In the genomic region with DNA sequence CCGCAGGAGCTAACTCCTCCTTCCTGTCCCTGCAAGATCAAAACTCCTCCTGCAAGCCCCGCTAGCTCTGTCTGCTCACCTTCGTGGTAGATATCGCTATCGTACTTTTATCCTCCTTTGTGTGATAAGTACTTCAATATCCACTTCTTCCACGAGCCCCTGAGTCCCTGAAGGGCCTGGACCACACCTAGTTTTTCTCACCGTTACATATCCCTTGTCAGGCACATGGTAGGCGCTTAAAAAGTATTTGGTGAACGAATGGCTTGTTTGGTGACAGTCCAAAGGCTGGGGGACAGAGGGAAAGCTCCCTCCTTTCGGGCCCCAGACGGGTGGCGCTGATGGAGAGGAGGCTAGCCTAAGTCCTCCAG, we compare ENCODE assay signal across 11 cellular contexts. TPM values are rescaled to one million over a fixed set of nuclear protein-coding genes. Genes with fewer than 3 reads are reported as not detected.
DNase-seq lines count a peak whose midpoint lies in the region; ATAC-seq and TF ChIP-seq lines count a peak whose summit lies in the region.
"Not testable (repeated sequence)": the region's sequence is repeated elsewhere in the genome, so short reads cannot be mapped to it uniquely, and the experiment has no call there.
"Had no signal": no experiment of that assay in that cellular context is flagged by ENCODE, and none has a peak within 500 bp of the region (broad histone marks: within the 10 kb centered on the region; RNA-seq: fewer than 3 reads in every experiment).

No MANE protein-coding gene starts in this region.

- H3K4me3 ChIP-seq in ACC112 (ENCODE audit: low read depth, low read length) (peak overlapping the region; percentile 55), HCT116 (replicated peaks in 1 of 2; ENCODE audit: low read depth in 1 of 2, low read length in 2 of 2) (peak overlapping the region; percentile 52 to 58), SK-N-MC (peak overlapping the region; percentile 64), endodermal cell (ENCODE audit: low read length) (peak overlapping the region; percentile 77), iPS-15b (ENCODE audit: low read depth, low read length) (peak overlapping the region; percentile 81), muscle layer of duodenum (ENCODE audit: low read depth in 1 of 2, low read length in 2 of 2) (peak overlapping the region; percentile 45 to 70), skin epidermis (peak overlapping the region; percentile 41 to 76 (median 62))

- H3K36me3 ChIP-seq in ACC112 (ENCODE audit: insufficient read depth, low read length); HCT116 (ENCODE audit: control insufficient read depth in 1 of 2, insufficient read depth in 2 of 2, low read length in 2 of 2); SK-N-MC (ENCODE audit: insufficient read depth, low read length); endodermal cell (ENCODE audit: control insufficient read depth, insufficient read depth, low read length); iPS-15b (ENCODE audit: control insufficient read depth, insufficient read depth, low read length); muscle layer of duodenum (ENCODE audit: control insufficient read depth in 1 of 2, insufficient read depth in 2 of 2, low read length in 2 of 2): not testable (repeated sequence)

- H3K9ac ChIP-seq in HCT116 (ENCODE audit: low read length) (peak overlapping the region; percentile 66), endodermal cell (ENCODE audit: extremely low read depth, low read length, poor library complexity, severe bottlenecking) (peak overlapping the region; percentile 51), iPS-15b (ENCODE audit: low read depth, low read length) (peak overlapping the region; percentile 81)
- not testable (repeated sequence) for H3K9ac ChIP-seq in SK-N-MC (ENCODE audit: insufficient read length)

- CTCF ChIA-PET in HCT116 (lab: Charles Lee), result not testable (repeated sequence)

- H3K79me2 ChIP-seq in ACC112 (ENCODE audit: control insufficient read depth, insufficient read depth, low read length, unreplicated experiment); HCT116 (ENCODE audit: insufficient read depth, low read length): not testable (repeated sequence)

- H3K9me3 Mint-ChIP-seq in activated naive CD8-positive, alpha-beta T cell treated with anti-CD3 and anti-CD28 coated beads, Interleukin-2, amount 10 ng/mL, durations not matched to agents 7 days and 5 days, result not testable (repeated sequence)
- peaks cover 49% of the 10 kb centered on the region for H3K9me3 Mint-ChIP-seq in endodermal cell

- TF ChIP-seq CTCF in HCT116 (IDR thresholded peaks at IDR 0.05 in 2 of 3, conservative IDR thresholded peaks at IDR 0.05 in 1 of 3; ENCODE audit: borderline replicate concordance in 1 of 3, insufficient read depth in 1 of 3, low read depth in 2 of 3, low read length in 2 of 3); endodermal cell (conservative IDR thresholded peaks at IDR 0.05): not testable (repeated sequence)

- H4K20me1 ChIP-seq in HCT116 (ENCODE audit: insufficient read depth), result not testable (repeated sequence)

- not testable (repeated sequence) for H3K4me1 Mint-ChIP-seq in activated naive CD8-positive, alpha-beta T cell treated with anti-CD3 and anti-CD28 coated beads, Interleukin-2, amount 10 ng/mL, durations not matched to agents 7 days and 5 days; endodermal cell

- intact Hi-C loops in HCT116 (cut with micrococcal nuclease), result not testable (repeated sequence)

- H3K4me1 ChIP-seq in ACC112 (ENCODE audit: control insufficient read depth, insufficient read depth, low read length, unreplicated experiment); endodermal cell (ENCODE audit: control insufficient read depth, insufficient read depth, low read length); iPS-15b (ENCODE audit: control insufficient read depth, insufficient read depth, low read length); muscle layer of duodenum (ENCODE audit: control insufficient read depth in 1 of 2, insufficient read depth in 2 of 2, low read length in 2 of 2): not testable (repeated sequence)
- H3K4me1 ChIP-seq in HCT116 (ENCODE audit: control insufficient read depth in 1 of 2, insufficient read depth in 2 of 2, low read length in 2 of 2), result peaks cover 9 to 28% of the 10 kb centered on the region in 2 experiments

- not testable (repeated sequence) for H3K27ac ChIP-seq in ACC112 (ENCODE audit: low read depth, low read length); SK-N-MC; muscle layer of duodenum (ENCODE audit: low read length)
- H3K27ac ChIP-seq in HCT116 (ENCODE audit: low read depth, low read length) (peak overlapping the region; percentile 64), endodermal cell (ENCODE audit: low read depth, low read length) (peak overlapping the region; percentile 73), skin epidermis (peak overlapping the region in 19 of 21 experiments; percentile 45 to 94 (median 85))

- peak overlapping the region; percentile 95 for H3K4me3 Mint-ChIP-seq in activated naive CD8-positive, alpha-beta T cell treated with anti-CD3 and anti-CD28 coated beads, Interleukin-2, amount 10 ng/mL, durations not matched to agents 7 days and 5 days
- peak overlapping the region; percentile 71 for H3K4me3 Mint-ChIP-seq in endodermal cell

- not testable (repeated sequence) for ATAC-seq in HCT116; activated naive CD8-positive, alpha-beta T cell treated with anti-CD3 and anti-CD28 coated beads, Interleukin-2, amount 10 ng/mL, durations not matched to agents 7 days and 5 days (ENCODE audit: low read depth)

- not testable (repeated sequence) for H2AFZ ChIP-seq in ACC112 (ENCODE audit: low read length, unreplicated experiment); HCT116 (ENCODE audit: low read depth, low read length, poor library complexity, severe bottlenecking)

- H3K9me3 ChIP-seq in HCT116 (ENCODE audit: control insufficient read depth in 1 of 2, insufficient read depth in 1 of 2, low read depth in 1 of 2, low read length in 2 of 2); SK-N-MC (ENCODE audit: low read depth, low read length); endodermal cell (ENCODE audit: control insufficient read depth, low read length); iPS-15b (ENCODE audit: control insufficient read depth, insufficient read depth, low read length); muscle layer of duodenum (ENCODE audit: control insufficient read depth in 1 of 2, low read length in 2 of 2): not testable (repeated sequence)

- not testable (repeated sequence) for H3K36me3 Mint-ChIP-seq in activated naive CD8-positive, alpha-beta T cell treated with anti-CD3 and anti-CD28 coated beads, Interleukin-2, amount 10 ng/mL, durations not matched to agents 7 days and 5 days; endodermal cell (ENCODE audit: low read depth)

- BruUV-seq in HCT116 (replicated peaks; lab: Mats Ljungman, UMichigan), result TSS peak; percentile 70

- 5 to 37% methylated on average over 4 to 11 of the region's 12 CpGs for WGBS in endodermal cell (ENCODE audit: insufficient coverage in 1 of 2, insufficient read length in 1 of 2), 2 experiments

- H3K4me2 ChIP-seq in HCT116 (ENCODE audit: low read length), result peak overlapping the region; percentile 78

- RAD21 ChIA-PET in HCT116 (lab: Charles Lee; ENCODE audit: low non-redundant PET in 1 of 2, low total read pairs in 2 of 2, uncharacterized antibody in 2 of 2, unreplicated experiment in 2 of 2), result not testable (repeated sequence)

- DNase-seq in HCT116 (ENCODE audit: low read depth, low spot score); SK-N-MC (ENCODE audit: low read depth, low spot score); activated naive CD8-positive, alpha-beta T cell treated with anti-CD3 and anti-CD28 coated beads, Interleukin-2, amount 10 ng/mL, durations not matched to agents 7 days and 5 days: not testable (repeated sequence)
- DNase-seq in endodermal cell, result peak; percentile 44

- not testable (repeated sequence) for TF ChIP-seq POLR2A in HCT116 (IDR thresholded peaks at IDR 0.05; ENCODE audit: borderline replicate concordance, extremely low read depth, insufficient read depth, insufficient read length)

- not testable (repeated sequence) for H3K27me3 Mint-ChIP-seq in activated naive CD8-positive, alpha-beta T cell treated with anti-CD3 and anti-CD28 coated beads, Interleukin-2, amount 10 ng/mL, durations not matched to agents 7 days and 5 days; endodermal cell (ENCODE audit: insufficient read depth)

- H3K9me2 ChIP-seq in HCT116 (ENCODE audit: insufficient read depth), result not testable (repeated sequence)

- H3K27ac Mint-ChIP-seq in activated naive CD8-positive, alpha-beta T cell treated with anti-CD3 and anti-CD28 coated beads, Interleukin-2, amount 10 ng/mL, durations not matched to agents 7 days and 5 days, result peak overlapping the region; percentile 100
- peak overlapping the region; percentile 91 for H3K27ac Mint-ChIP-seq in endodermal cell

- not testable (repeated sequence) for H3K27me3 ChIP-seq in ACC112 (ENCODE audit: insufficient read depth, low read length); HCT116 (ENCODE audit: insufficient read depth, low read length); endodermal cell (ENCODE audit: control insufficient read depth, insufficient read depth, low read length, poor library complexity, severe bottlenecking); iPS-15b (ENCODE audit: control insufficient read depth, insufficient read depth, low read length); muscle layer of duodenum (ENCODE audit: low read depth, low read length)

- not testable (repeated sequence) for TF ChIP-seq RAD21 in HCT116 (IDR thresholded peaks at IDR 0.05; ENCODE audit: low read depth)

- POLR2A ChIA-PET in HCT116 (lab: Charles Lee); activated naive CD8-positive, alpha-beta T cell treated with anti-CD3 and anti-CD28 coated beads, Interleukin-2, amount 10 ng/mL, durations not matched to agents 7 days and 5 days (lab: Charles Lee): not testable (repeated sequence)

RNA-seq across cellular contexts. Expression of a gene that starts 18.4 kb away (rescaled TPM):
- total RNA-seq in HCT116 (2021; ENCODE audit: unreplicated experiment) (not detected), endodermal cell (not detected)
- not detected in 2 replicates for polyA plus RNA-seq in HCT116 (2012)
- not detected for total RNA-seq in activated naive CD8-positive, alpha-beta T cell treated with anti-CD3 and anti-CD28 coated beads, Interleukin-2, amount 10 ng/mL, durations not matched to agents 7 days and 5 days
- not detected for polyA plus RNA-seq in endodermal cell (2013, experiment 1 of 2)
- polyA plus RNA-seq in endodermal cell (2013, experiment 2 of 2), result not detected
- total RNA-seq: A172, dermis microvascular lymphatic vessel endothelial cell, left lobe of liver had no signal

RNA-seq across cellular contexts. Expression of a gene that starts 58.7 kb away (rescaled TPM):
- total RNA-seq in HCT116 (2021; ENCODE audit: unreplicated experiment) (not detected), endodermal cell (not detected)
- polyA plus RNA-seq in HCT116 (2012), result not detected in 2 replicates
- total RNA-seq in activated naive CD8-positive, alpha-beta T cell treated with anti-CD3 and anti-CD28 coated beads, Interleukin-2, amount 10 ng/mL, durations not matched to agents 7 days and 5 days, result not detected
- polyA plus RNA-seq in endodermal cell (2013, experiment 1 of 2), result not detected
- not detected for polyA plus RNA-seq in endodermal cell (2013, experiment 2 of 2)
- total RNA-seq: A172, dermis microvascular lymphatic vessel endothelial cell, left lobe of liver had no signal
